ENCODE assay signal across 9 cellular contexts in genomic region chr9:114250235-114250568, GRCh38.
A peak's percentile ranks its signal among the peaks of the same experiment; 100 is the strongest.
DNase-seq lines count a peak whose midpoint lies in the region; ATAC-seq and TF ChIP-seq lines count a peak whose summit lies in the region.
"Had no signal": no experiment of that assay in that cellular context is flagged by ENCODE, and none has a peak within 500 bp of the region (broad histone marks: within the 10 kb centered on the region; RNA-seq: fewer than 3 reads in every experiment).

No MANE protein-coding gene starts in this region.

- TF ChIP-seq CTCF in SK-N-SH (IDR thresholded peaks at IDR 0.05) (no peak), psoas muscle (IDR thresholded peaks at IDR 0.05) (no peak)

- H3K4me1 ChIP-seq in SK-N-SH (ENCODE audit: control insufficient read depth in 1 of 2, insufficient read depth in 2 of 2, low read depth in 1 of 2, low read length in 1 of 2) (peaks cover 10 to 22% of the 10 kb centered on the region in 2 experiments), psoas muscle (peaks cover 38% of the 10 kb centered on the region)

- TF ChIP-seq RAD21 in SK-N-SH (IDR thresholded peaks at IDR 0.05; ENCODE audit: low read length): no peak; the same call in 1 of the 2 replicates

- 16% methylated on average over 5 of the region's 13 CpGs for WGBS in SK-N-SH (ENCODE audit: low lambda C conversion rate)
- WGBS in psoas muscle, 3 donors: 12 to 35% (median 21%) methylated on average over 13 of the region's 13 CpGs

- no peaks in the 10 kb centered on the region for H3K9me2 ChIP-seq in SK-N-SH

- H4K20me1 ChIP-seq in SK-N-SH (ENCODE audit: insufficient read depth): no peaks in the 10 kb centered on the region

- peak overlapping the region; percentile 64 for H3K4me2 ChIP-seq in SK-N-SH

- peak overlapping the region; percentile 78; the same call in 1 of the 2 replicates for H2AFZ ChIP-seq in SK-N-SH (ENCODE audit: low read depth)

- H3K36me3 ChIP-seq in SK-N-SH (replicated peaks in 1 of 2; ENCODE audit: control insufficient read depth in 1 of 2, insufficient read depth in 2 of 2, low read length in 1 of 2) (no peaks in the 10 kb centered on the region), psoas muscle (ENCODE audit: insufficient read depth in 1 of 2, low read depth in 1 of 2) (no peaks in the 10 kb centered on the region)

- CTCF ChIA-PET in SK-N-SH (lab: Yijun Ruan, JAX): interaction anchor here (0.6 to 2.7 kb wide), 10 partner anchors 11 to 142 kb away, joined by 3 to 16 read pairs (median 5); partner anchors contain the start of gene COL27A1

- intact Hi-C loops in cardiac septum (cut with DNase I) (loop anchor here (1.0 kb wide), 1 partner anchor 43 kb away; no protein-coding TSS in a partner anchor), psoas muscle (cut with DNase I) (no loop called here)

- no peaks in the 10 kb centered on the region for H3K9me3 ChIP-seq in SK-N-SH
- H3K9me3 ChIP-seq in psoas muscle: no peaks in the 10 kb centered on the region

- peak; percentile 80 for DNase-seq in D341Med (ENCODE audit: low spot score)
- DNase-seq in SK-N-SH: peak; percentile 88
- peak; percentile 84 for DNase-seq in cardiac septum (ENCODE audit: low spot score)
- peak; percentile 82 to 92 for DNase-seq in psoas muscle
- no peak for DNase-seq in CD1c-positive myeloid dendritic cell (ENCODE audit: extremely low spot score)
- DNase-seq in activated naive CD4-positive, alpha-beta T cell treated with anti-CD3 and anti-CD28 coated beads, Interleukin-2, amount 50 U/mL, for 16 hours: no peak
- DNase-seq: activated naive CD4-positive, alpha-beta T cell treated with anti-CD3 and anti-CD28 coated beads, Interleukin-2, amount 10 ng/mL, durations not matched to agents 7 days and 5 days had no signal

- H3K4me3 ChIP-seq in SK-N-SH (ENCODE audit: low read depth in 2 of 2, low read length in 1 of 2) (no peak overlapping the region; a peak in 1 of 4 replicates), psoas muscle (peak overlapping the region; percentile 38)

- H3K27ac ChIP-seq in SK-N-SH (ENCODE audit: low read depth in 2 of 2, low read length in 1 of 2) (peak overlapping the region; percentile 72 to 79), psoas muscle (peak overlapping the region; percentile 55)

- no peaks in the 10 kb centered on the region for H3F3A ChIP-seq in SK-N-SH (replicated peaks; ENCODE audit: insufficient read depth)

- TF ChIP-seq EP300 in SK-N-SH (IDR thresholded peaks at IDR 0.05; ENCODE audit: borderline replicate concordance in 1 of 2, low read depth in 1 of 2, low read length in 1 of 2): peak; percentile 47 to 66; a peak in 2 of 4 replicates

- POLR2A ChIA-PET in SK-N-SH (lab: Yijun Ruan, JAX): interaction anchor here (1.0 to 1.4 kb wide), 2 partner anchors 9 to 11 kb away, joined by 3 to 7 read pairs; no protein-coding TSS in a partner anchor

- H3K9ac ChIP-seq in SK-N-SH: peak overlapping the region; percentile 56; the same call in 1 of the 2 replicates

- peak; percentile 80 to 91 (median 86) for ATAC-seq in psoas muscle
- no peak for ATAC-seq in GM18498 (IDR thresholded peaks at IDR 0.05; ENCODE audit: unreplicated experiment)
- ATAC-seq in HG03565 (IDR thresholded peaks at IDR 0.05; ENCODE audit: unreplicated experiment): no peak

- no peaks in the 10 kb centered on the region for H3K79me2 ChIP-seq in SK-N-SH (ENCODE audit: insufficient read depth)

- H3K27me3 ChIP-seq in SK-N-SH (ENCODE audit: insufficient read depth): no peaks in the 10 kb centered on the region
- no peaks in the 10 kb centered on the region for H3K27me3 ChIP-seq in psoas muscle (ENCODE audit: insufficient read depth in 3 of 3, low read length in 2 of 3)

TF ChIP-seq in SK-N-SH, 30 proteins besides CTCF, POLR2A, EP300 and RAD21:
- TF ChIP-seq ELF1 (IDR thresholded peaks at IDR 0.05) (no peak), JUND (IDR thresholded peaks at IDR 0.05) (no peak), FOXJ3 (CRISPR knock-in tag; IDR thresholded peaks at IDR 0.05) (peak; percentile 78; the same call in 1 of the 2 replicates), RCOR1 (IDR thresholded peaks at IDR 0.05; ENCODE audit: low read length) (peak; percentile 80), NFIC (IDR thresholded peaks at IDR 0.05; ENCODE audit: borderline replicate concordance) (peak; percentile 95), MXI1 (IDR thresholded peaks at IDR 0.05; ENCODE audit: low read depth, low read length) (peak; percentile 58; the same call in 1 of the 2 replicates), TAF1 (IDR thresholded peaks at IDR 0.05; ENCODE audit: borderline replicate concordance, low read depth, low read length) (peak; percentile 47; the same call in 1 of the 2 replicates), YY1 (IDR thresholded peaks at IDR 0.05; ENCODE audit: low read depth) (0 out of 2 replicates have a peak, but pooled peaks have one; percentile 58), TCF12 (IDR thresholded peaks at IDR 0.05) (peak; percentile 98), CHD2 (IDR thresholded peaks at IDR 0.05; ENCODE audit: low read length, partially characterized antibody) (peak; percentile 12), POLR2AphosphoS5 (IDR thresholded peaks at IDR 0.05; ENCODE audit: low read depth, low read length) (peak; percentile 56; the same call in 1 of the 2 replicates), TEAD4 (IDR thresholded peaks at IDR 0.05; ENCODE audit: borderline replicate concordance, insufficient read depth) (peak; percentile 62; the same call in 1 of the 2 replicates)
- TF ChIP-seq, protein P1, sequence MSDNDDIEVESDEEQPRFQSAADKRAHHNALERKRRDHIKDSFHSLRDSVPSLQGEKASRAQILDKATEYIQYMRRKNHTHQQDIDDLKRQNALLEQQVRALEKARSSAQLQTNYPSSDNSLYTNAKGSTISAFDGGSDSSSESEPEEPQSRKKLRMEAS (IDR thresholded peaks at IDR 0.05; ENCODE audit: low read depth): peak; percentile 79
- TF ChIP-seq, protein P2, sequence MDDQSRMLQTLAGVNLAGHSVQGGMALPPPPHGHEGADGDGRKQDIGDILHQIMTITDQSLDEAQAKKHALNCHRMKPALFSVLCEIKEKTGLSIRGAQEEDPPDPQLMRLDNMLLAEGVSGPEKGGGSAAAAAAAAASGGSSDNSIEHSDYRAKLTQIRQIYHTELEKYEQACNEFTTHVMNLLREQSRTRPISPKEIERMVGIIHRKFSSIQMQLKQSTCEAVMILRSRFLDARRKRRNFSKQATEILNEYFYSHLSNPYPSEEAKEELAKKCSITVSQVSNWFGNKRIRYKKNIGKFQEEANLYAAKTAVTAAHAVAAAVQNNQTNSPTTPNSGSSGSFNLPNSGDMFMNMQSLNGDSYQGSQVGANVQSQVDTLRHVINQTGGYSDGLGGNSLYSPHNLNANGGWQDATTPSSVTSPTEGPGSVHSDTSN (IDR thresholded peaks at IDR 0.05): peak; percentile 35; the same call in 1 of the 2 replicates
- TF ChIP-seq, protein P3, sequence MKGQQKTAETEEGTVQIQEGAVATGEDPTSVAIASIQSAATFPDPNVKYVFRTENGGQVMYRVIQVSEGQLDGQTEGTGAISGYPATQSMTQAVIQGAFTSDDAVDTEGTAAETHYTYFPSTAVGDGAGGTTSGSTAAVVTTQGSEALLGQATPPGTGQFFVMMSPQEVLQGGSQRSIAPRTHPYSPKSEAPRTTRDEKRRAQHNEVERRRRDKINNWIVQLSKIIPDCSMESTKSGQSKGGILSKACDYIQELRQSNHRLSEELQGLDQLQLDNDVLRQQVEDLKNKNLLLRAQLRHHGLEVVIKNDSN (IDR thresholded peaks at IDR 0.05; ENCODE audit: borderline replicate concordance, low read depth): no peak
TF ChIP-seq in SK-N-SH: peak in this region for 12.

Comparison
In these comparisons a context has a peak if more than half of its experiments do, and no peak if none do; other contexts are left out.
1. DNase-seq: peak in D341Med (single experiment), SK-N-SH (single experiment), cardiac septum (single experiment) and psoas muscle (2 of 2); none in CD1c-positive myeloid dendritic cell (single experiment) and activated naive CD4-positive, alpha-beta T cell treated with anti-CD3 and anti-CD28 coated beads, Interleukin-2, amount 50 U/mL, for 16 hours (single experiment).
2. ATAC-seq: peak in psoas muscle (4 of 4); none in GM18498 (single experiment) and HG03565 (single experiment).